In the genomic region with DNA sequence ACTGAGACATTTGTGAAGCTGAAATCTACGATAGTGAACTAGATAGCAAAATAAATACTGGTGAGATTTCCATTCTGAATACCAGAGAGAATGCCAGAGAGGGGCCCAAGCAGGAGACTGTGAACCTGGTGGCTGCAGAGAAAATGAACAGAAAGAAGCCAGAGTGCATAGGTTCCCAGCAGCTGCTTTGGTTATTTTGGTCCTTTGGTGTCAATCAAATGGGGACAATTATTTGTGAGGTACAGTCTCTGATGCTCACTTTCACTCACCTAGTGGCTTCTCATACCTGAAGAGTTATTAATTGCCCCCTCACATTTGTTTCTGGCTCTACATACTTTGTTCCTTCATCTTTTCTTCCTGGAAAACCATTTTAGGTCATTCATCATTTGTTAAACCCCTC, we compare ENCODE assay signal across 29 cellular contexts.
"Had no signal": no experiment of that assay in that cellular context is flagged by ENCODE, and none has a peak within 500 bp of the region (broad histone marks: within the 10 kb centered on the region; RNA-seq: fewer than 3 reads in every experiment).

No MANE protein-coding gene starts in this region.

- H3K9ac ChIP-seq: KMS-11 had no signal

- H3K4me3 ChIP-seq: SJCRH30, SK-N-MC had no signal

- H3K9me3 ChIP-seq: SJCRH30 had no signal

- H3K4me1 ChIP-seq: SJCRH30 had no signal

- H3K27ac ChIP-seq: brain microvascular endothelial cell, KMS-11, SJCRH30, SK-N-MC, WERI-Rb-1 had no signal

- H3K36me3 ChIP-seq: brain microvascular endothelial cell, SJCRH30, WERI-Rb-1 had no signal

- DNase-seq: activated CD4-positive, alpha-beta memory T cell treated with anti-CD3 and anti-CD28 coated beads, Interleukin-2, amount 10 ng/mL, durations not matched to agents 7 days and 5 days; activated CD4-positive, alpha-beta T cell treated with anti-CD3 and anti-CD28 coated beads for 1 hour; activated CD4-positive, CD25-positive, alpha-beta regulatory T cell; activated CD8-positive, alpha-beta memory T cell treated with anti-CD3 and anti-CD28 coated beads for 24 hours; activated CD8-positive, alpha-beta memory T cell treated with anti-CD3 and anti-CD28 coated beads, Interleukin-2, amount 10 ng/mL, durations not matched to agents 7 days and 5 days; activated CD8-positive, alpha-beta memory T cell treated with anti-CD3 and anti-CD28 coated beads, Interleukin-2, amount 50 U/mL, for 48 hours; activated effector memory CD4-positive, alpha-beta T cell treated with anti-CD3 and anti-CD28 coated beads, Interleukin-2, amount 50 U/mL, for 16 hours; activated naive CD4-positive, alpha-beta T cell; activated naive CD4-positive, alpha-beta T cell treated with anti-CD3 and anti-CD28 coated beads, Interleukin-2, amount 50 U/mL, for 16 hours; activated naive CD8-positive, alpha-beta T cell treated with anti-CD3 and anti-CD28 coated beads for 36 hours; activated T-cell treated with anti-CD3 and anti-CD28 coated beads, Interleukin-2, amount 50 U/mL, for 48 hours; amniotic stem cell; aorta; brain microvascular endothelial cell; central memory CD4-positive, alpha-beta T cell; NCI-H1105; NCI-H1417 treated with DMSO at 0.1 percent for 48 hours; NCI-H187 treated with DMSO at 0.1 percent for 48 hours; NCI-H2081 treated with DMSO at 0.1 percent for 48 hours; NCI-H345; NCI-H524 treated with DMSO at 0.1 percent for 48 hours; NK-92 treated with Interleukin-12 subunit alpha and Interleukin-12 subunit beta, amount 100 ng/mL, for 24 hours; SHP77; SJCRH30; T1000; WERI-Rb-1 had no signal

- H3K27me3 ChIP-seq: brain microvascular endothelial cell, SJCRH30 had no signal

- H3K4me2 ChIP-seq: KMS-11 had no signal

- ATAC-seq: activated CD8-positive, alpha-beta memory T cell treated with anti-CD3 and anti-CD28 coated beads, Interleukin-2, amount 10 ng/mL, durations not matched to agents 7 days and 5 days; Panc1 had no signal
